20 cellular contexts compared by ENCODE assay signal in the genomic region with DNA sequence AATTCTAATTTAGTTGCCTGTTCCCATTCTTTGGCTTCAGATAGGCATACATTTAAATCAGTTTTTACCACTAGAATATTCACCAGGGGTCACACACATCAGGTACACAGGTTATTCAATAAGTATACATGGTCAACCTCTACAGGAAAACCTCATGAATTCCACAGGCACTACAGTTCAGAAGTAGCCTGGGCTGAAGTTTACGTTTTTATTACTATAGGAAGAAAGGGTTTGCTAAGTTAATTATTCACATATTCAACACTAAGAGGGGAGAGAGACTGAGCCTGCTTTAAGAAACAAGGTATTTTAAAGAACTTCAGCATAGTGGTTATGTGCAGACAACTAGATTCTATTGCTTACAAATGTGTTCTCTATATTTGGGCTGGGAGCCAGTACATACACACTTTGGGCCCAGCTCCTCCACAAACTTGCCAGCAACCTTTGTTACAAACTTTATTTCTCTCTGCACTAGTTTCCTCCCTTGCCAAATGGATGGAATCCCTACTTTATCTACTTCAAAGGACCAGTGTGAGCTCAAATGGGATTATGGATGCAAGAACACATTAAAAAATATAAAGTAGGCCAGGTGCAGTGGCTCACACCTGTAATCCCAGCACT. TPM values are rescaled to one million over a fixed set of nuclear protein-coding genes. Genes with fewer than 3 reads are reported as not detected.
A peak's percentile ranks its signal among the peaks of the same experiment; 100 is the strongest.
DNase-seq lines count a peak whose midpoint lies in the region; ATAC-seq and TF ChIP-seq lines count a peak whose summit lies in the region.
"Had no signal": no experiment of that assay in that cellular context is flagged by ENCODE, and none has a peak within 500 bp of the region (broad histone marks: within the 10 kb centered on the region; RNA-seq: fewer than 3 reads in every experiment).

No MANE protein-coding gene starts in this region.

- POLR2A ChIA-PET in activated CD8-positive, alpha-beta T cell treated with anti-CD3 and anti-CD28 coated beads for 36 hours (lab: Charles Lee) = interaction anchor here (0.7 to 6.6 kb wide), 4 partner anchors 9 to 70 kb away, joined by 3 to 33 read pairs (median 3); no protein-coding TSS in a partner anchor
- POLR2A ChIA-PET in activated CD8-positive, alpha-beta T cell treated with anti-CD3 and anti-CD28 coated beads, Interleukin-2, amount 10 ng/mL, durations not matched to agents 7 days and 5 days (lab: Charles Lee) = interaction anchor here (2.0 kb wide), 1 partner anchor 9 kb away, joined by 10 read pairs; no protein-coding TSS in a partner anchor
- POLR2A ChIA-PET in T-cell (lab: Charles Lee) = no interaction called here

- no peak for ATAC-seq in activated CD8-positive, alpha-beta T cell treated with anti-CD3 and anti-CD28 coated beads for 36 hours
- ATAC-seq in activated CD8-positive, alpha-beta T cell treated with anti-CD3 and anti-CD28 coated beads, Interleukin-2, amount 10 ng/mL, durations not matched to agents 7 days and 5 days = no peak
- ATAC-seq in T-cell (replicated peaks in 1 of 4) = no peak
- ATAC-seq in memory B cell (ENCODE audit: low read depth) = no peak
- ATAC-seq in GM18502 (IDR thresholded peaks at IDR 0.05; ENCODE audit: poor library complexity, unreplicated experiment) = no peak
- no peak for ATAC-seq in GM18907 (IDR thresholded peaks at IDR 0.05; ENCODE audit: unreplicated experiment)
- ATAC-seq: gastrocnemius medialis had no signal

- peak overlapping the region; percentile 79 for H3K27ac Mint-ChIP-seq in activated CD8-positive, alpha-beta T cell treated with anti-CD3 and anti-CD28 coated beads for 36 hours
- H3K27ac Mint-ChIP-seq in activated CD8-positive, alpha-beta T cell treated with anti-CD3 and anti-CD28 coated beads, Interleukin-2, amount 10 ng/mL, durations not matched to agents 7 days and 5 days = no peak overlapping the region
- H3K27ac Mint-ChIP-seq in T-cell (peak overlapping the region; percentile 30 to 76), memory B cell (peak overlapping the region; percentile 21)
- H3K27ac Mint-ChIP-seq: activated T-helper 1 cell treated with anti-CD3 and anti-CD28 coated beads, Interleukin-12 subunit alpha, Interleukin-12 subunit beta, Interleukin-2, Interleukin-4 antibody, amounts not matched to agents 30 ng/mL and 10 ng/mL and 1 ng/mL, durations not matched to agents 14 hours and 24 hours and 36 hours had no signal

- peaks cover 32% of the 10 kb centered on the region for H3K36me3 Mint-ChIP-seq in activated CD8-positive, alpha-beta T cell treated with anti-CD3 and anti-CD28 coated beads for 36 hours (ENCODE audit: low read depth)
- H3K36me3 Mint-ChIP-seq in activated CD8-positive, alpha-beta T cell treated with anti-CD3 and anti-CD28 coated beads, Interleukin-2, amount 10 ng/mL, durations not matched to agents 7 days and 5 days (ENCODE audit: low read depth) = peaks cover 35% of the 10 kb centered on the region
- H3K36me3 Mint-ChIP-seq in T-cell = peaks cover 32% of the 10 kb centered on the region
- H3K36me3 Mint-ChIP-seq in memory B cell = peaks cover 23% of the 10 kb centered on the region

- intact Hi-C loops in activated CD8-positive, alpha-beta T cell treated with anti-CD3 and anti-CD28 coated beads for 36 hours (cut with micrococcal nuclease) = no loop called here

- CTCF ChIA-PET in activated CD8-positive, alpha-beta T cell treated with anti-CD3 and anti-CD28 coated beads for 36 hours (lab: Charles Lee) = interaction anchor here (0.6 to 19.6 kb wide), 6 partner anchors 9 to 152 kb away, joined by 3 to 278 read pairs (median 7); a partner anchor contains a TSS
- CTCF ChIA-PET in activated CD8-positive, alpha-beta T cell treated with anti-CD3 and anti-CD28 coated beads, Interleukin-2, amount 10 ng/mL, durations not matched to agents 7 days and 5 days (lab: Charles Lee) = interaction anchor here (0.8 to 6.2 kb wide), 6 partner anchors 60 to 400 kb away, joined by 3 to 38 read pairs (median 8); no protein-coding TSS in a partner anchor
- CTCF ChIA-PET in T-cell (lab: Charles Lee) = interaction anchor here (0.6 to 1.6 kb wide), 5 partner anchors 10 to 104 kb away, joined by 3 to 10 read pairs (median 3); no protein-coding TSS in a partner anchor

- DNase-seq in activated CD8-positive, alpha-beta T cell treated with anti-CD3 and anti-CD28 coated beads for 36 hours = no peak
- DNase-seq in activated CD8-positive, alpha-beta T cell treated with anti-CD3 and anti-CD28 coated beads, Interleukin-2, amount 10 ng/mL, durations not matched to agents 7 days and 5 days = no peak
- DNase-seq in T-cell (no peak), memory B cell (ENCODE audit: low spot score in 2 of 2) (no peak), renal cortical epithelial cell (ENCODE audit: low read depth) (peak; percentile 30), NCI-H510A treated with DMSO at 0.1 percent for 48 hours (lab: John Stamatoyannopoulos, UW) (no peak)
- DNase-seq: adrenal gland, DMS 273 treated with DMSO at 0.1 percent for 48 hours, gastrocnemius medialis, GOT3, midbrain, NCI-H1417 treated with DMSO at 0.1 percent for 48 hours, NCI-H774, nucleus accumbens, OCI-M1, SHP77, stomach had no signal

- peaks cover 55% of the 10 kb centered on the region for H3K4me1 Mint-ChIP-seq in activated CD8-positive, alpha-beta T cell treated with anti-CD3 and anti-CD28 coated beads for 36 hours (ENCODE audit: low read depth)
- H3K4me1 Mint-ChIP-seq in activated CD8-positive, alpha-beta T cell treated with anti-CD3 and anti-CD28 coated beads, Interleukin-2, amount 10 ng/mL, durations not matched to agents 7 days and 5 days (ENCODE audit: low read depth) = peaks cover 19% of the 10 kb centered on the region
- H3K4me1 Mint-ChIP-seq in T-cell = peaks cover 62 to 66% (median 63%) of the 10 kb centered on the region in 3 donors
- H3K4me1 Mint-ChIP-seq in memory B cell = peaks cover 23% of the 10 kb centered on the region

- TF ChIP-seq CTCF in activated CD8-positive, alpha-beta T cell treated with anti-CD3 and anti-CD28 coated beads for 36 hours (IDR thresholded peaks at IDR 0.05) = no peak

- no peak overlapping the region for H3K4me3 Mint-ChIP-seq in activated CD8-positive, alpha-beta T cell treated with anti-CD3 and anti-CD28 coated beads for 36 hours
- H3K4me3 Mint-ChIP-seq in activated CD8-positive, alpha-beta T cell treated with anti-CD3 and anti-CD28 coated beads, Interleukin-2, amount 10 ng/mL, durations not matched to agents 7 days and 5 days = no peak overlapping the region
- peak overlapping the region in 1 of 3 donors; percentile 30 for H3K4me3 Mint-ChIP-seq in T-cell
- H3K4me3 Mint-ChIP-seq in memory B cell = no peak overlapping the region
- H3K4me3 Mint-ChIP-seq: activated T-helper 1 cell treated with anti-CD3 and anti-CD28 coated beads, Interleukin-12 subunit alpha, Interleukin-12 subunit beta, Interleukin-2, Interleukin-4 antibody, amounts not matched to agents 30 ng/mL and 10 ng/mL and 1 ng/mL, durations not matched to agents 14 hours and 24 hours and 36 hours had no signal

- H3K9me3 Mint-ChIP-seq in activated CD8-positive, alpha-beta T cell treated with anti-CD3 and anti-CD28 coated beads for 36 hours = no peaks in the 10 kb centered on the region
- no peaks in the 10 kb centered on the region for H3K9me3 Mint-ChIP-seq in activated CD8-positive, alpha-beta T cell treated with anti-CD3 and anti-CD28 coated beads, Interleukin-2, amount 10 ng/mL, durations not matched to agents 7 days and 5 days (ENCODE audit: insufficient read depth)
- no peaks in the 10 kb centered on the region for H3K9me3 Mint-ChIP-seq in T-cell
- H3K9me3 Mint-ChIP-seq in memory B cell = no peaks in the 10 kb centered on the region
- H3K9me3 Mint-ChIP-seq: activated T-helper 1 cell treated with anti-CD3 and anti-CD28 coated beads, Interleukin-12 subunit alpha, Interleukin-12 subunit beta, Interleukin-2, Interleukin-4 antibody, amounts not matched to agents 30 ng/mL and 10 ng/mL and 1 ng/mL, durations not matched to agents 14 hours and 24 hours and 36 hours had no signal

- H3K27me3 Mint-ChIP-seq in activated CD8-positive, alpha-beta T cell treated with anti-CD3 and anti-CD28 coated beads for 36 hours = no peaks in the 10 kb centered on the region
- H3K27me3 Mint-ChIP-seq in activated CD8-positive, alpha-beta T cell treated with anti-CD3 and anti-CD28 coated beads, Interleukin-2, amount 10 ng/mL, durations not matched to agents 7 days and 5 days (ENCODE audit: low read depth) = no peaks in the 10 kb centered on the region
- H3K27me3 Mint-ChIP-seq in T-cell = no peaks in the 10 kb centered on the region
- H3K27me3 Mint-ChIP-seq in memory B cell = no peaks in the 10 kb centered on the region

RNA-seq across cellular contexts. Expression of a gene that starts 31.8 kb away (rescaled TPM):
- total RNA-seq in activated CD8-positive, alpha-beta T cell treated with anti-CD3 and anti-CD28 coated beads for 36 hours = 1 to 10 TPM; 7.8 to 8.2 TPM
- 10 to 100 TPM; 15.9 to 16.2 TPM for total RNA-seq in activated CD8-positive, alpha-beta T cell treated with anti-CD3 and anti-CD28 coated beads, Interleukin-2, amount 10 ng/mL, durations not matched to agents 7 days and 5 days
- total RNA-seq in T-cell = 10 to 100 TPM; 18.4 to 29.2 (median 22.4) TPM
- 1.6 and 4.8 TPM in 2 replicates for total RNA-seq in renal cortical epithelial cell

RNA-seq across cellular contexts. Expression of a gene that starts 49.8 kb away (rescaled TPM):
- total RNA-seq in activated CD8-positive, alpha-beta T cell treated with anti-CD3 and anti-CD28 coated beads for 36 hours = 100 to 1,000 TPM; 165 to 169 TPM
- total RNA-seq in activated CD8-positive, alpha-beta T cell treated with anti-CD3 and anti-CD28 coated beads, Interleukin-2, amount 10 ng/mL, durations not matched to agents 7 days and 5 days = 100 to 1,000 TPM; 198 to 199 TPM
- 100 to 1,000 TPM; 237 to 386 (median 343) TPM for total RNA-seq in T-cell
- total RNA-seq in renal cortical epithelial cell = 123 and 183 TPM in 2 replicates

RNA-seq across cellular contexts. Expression of a gene that starts 50.1 kb away (rescaled TPM):
- total RNA-seq in activated CD8-positive, alpha-beta T cell treated with anti-CD3 and anti-CD28 coated beads for 36 hours = 1 to 10 TPM; 7.0 to 7.7 TPM
- 1 to 10 TPM; 6.9 to 7.0 TPM for total RNA-seq in activated CD8-positive, alpha-beta T cell treated with anti-CD3 and anti-CD28 coated beads, Interleukin-2, amount 10 ng/mL, durations not matched to agents 7 days and 5 days
- total RNA-seq in T-cell = 1 to 10 TPM; 2.5 to 5.1 (median 3.7) TPM
- total RNA-seq in renal cortical epithelial cell = 6.8 and 11.7 TPM in 2 replicates

Comparison
In these comparisons a context has a peak if more than half of its experiments do, and no peak if none do; other contexts are left out.
1. POLR2A ChIA-PET loops: an anchor here in activated CD8-positive, alpha-beta T cell treated with anti-CD3 and anti-CD28 coated beads for 36 hours (0.7 to 6.6 kb wide) and activated CD8-positive, alpha-beta T cell treated with anti-CD3 and anti-CD28 coated beads, Interleukin-2, amount 10 ng/mL, durations not matched to agents 7 days and 5 days (2.0 kb wide); none called in T-cell.